In the genomic region with DNA sequence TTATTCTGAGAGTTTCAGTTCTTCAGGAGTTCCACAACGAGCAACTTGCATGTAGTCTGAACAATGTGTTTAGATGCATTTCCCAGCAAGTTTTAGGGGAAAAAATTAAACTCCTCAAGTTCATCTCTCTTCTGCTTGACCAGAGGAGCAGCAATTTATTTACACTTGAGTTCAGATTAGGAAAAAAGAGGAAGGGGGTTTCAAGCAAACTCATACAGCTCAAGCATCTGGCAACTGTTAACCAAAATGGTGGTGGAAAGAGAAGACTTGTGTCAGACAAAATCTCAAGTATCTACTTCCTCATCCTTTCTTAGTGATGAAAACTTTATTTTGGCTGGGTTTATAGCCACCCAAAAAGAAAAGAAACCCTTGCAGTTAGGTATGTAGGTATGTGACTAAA, we compare ENCODE assay signal across 1 cellular context.
TF ChIP-seq lines count a peak whose summit lies in the region.

No MANE protein-coding gene starts in this region.

TF ChIP-seq in GM23338, 12 proteins besides CTCF, POLR2A, EP300 and RAD21 (continued from another document):
- TF ChIP-seq, protein P1, sequence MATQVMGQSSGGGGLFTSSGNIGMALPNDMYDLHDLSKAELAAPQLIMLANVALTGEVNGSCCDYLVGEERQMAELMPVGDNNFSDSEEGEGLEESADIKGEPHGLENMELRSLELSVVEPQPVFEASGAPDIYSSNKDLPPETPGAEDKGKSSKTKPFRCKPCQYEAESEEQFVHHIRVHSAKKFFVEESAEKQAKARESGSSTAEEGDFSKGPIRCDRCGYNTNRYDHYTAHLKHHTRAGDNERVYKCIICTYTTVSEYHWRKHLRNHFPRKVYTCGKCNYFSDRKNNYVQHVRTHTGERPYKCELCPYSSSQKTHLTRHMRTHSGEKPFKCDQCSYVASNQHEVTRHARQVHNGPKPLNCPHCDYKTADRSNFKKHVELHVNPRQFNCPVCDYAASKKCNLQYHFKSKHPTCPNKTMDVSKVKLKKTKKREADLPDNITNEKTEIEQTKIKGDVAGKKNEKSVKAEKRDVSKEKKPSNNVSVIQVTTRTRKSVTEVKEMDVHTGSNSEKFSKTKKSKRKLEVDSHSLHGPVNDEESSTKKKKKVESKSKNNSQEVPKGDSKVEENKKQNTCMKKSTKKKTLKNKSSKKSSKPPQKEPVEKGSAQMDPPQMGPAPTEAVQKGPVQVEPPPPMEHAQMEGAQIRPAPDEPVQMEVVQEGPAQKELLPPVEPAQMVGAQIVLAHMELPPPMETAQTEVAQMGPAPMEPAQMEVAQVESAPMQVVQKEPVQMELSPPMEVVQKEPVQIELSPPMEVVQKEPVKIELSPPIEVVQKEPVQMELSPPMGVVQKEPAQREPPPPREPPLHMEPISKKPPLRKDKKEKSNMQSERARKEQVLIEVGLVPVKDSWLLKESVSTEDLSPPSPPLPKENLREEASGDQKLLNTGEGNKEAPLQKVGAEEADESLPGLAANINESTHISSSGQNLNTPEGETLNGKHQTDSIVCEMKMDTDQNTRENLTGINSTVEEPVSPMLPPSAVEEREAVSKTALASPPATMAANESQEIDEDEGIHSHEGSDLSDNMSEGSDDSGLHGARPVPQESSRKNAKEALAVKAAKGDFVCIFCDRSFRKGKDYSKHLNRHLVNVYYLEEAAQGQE (IDR thresholded peaks at IDR 0.05; ENCODE audit: unreplicated experiment), result no peak
- TF ChIP-seq JUNB (IDR thresholded peaks at IDR 0.05; ENCODE audit: unreplicated experiment), result no peak
- TF ChIP-seq STAT1 (IDR thresholded peaks at IDR 0.05; ENCODE audit: unreplicated experiment), result no peak
- TF ChIP-seq, protein P2, sequence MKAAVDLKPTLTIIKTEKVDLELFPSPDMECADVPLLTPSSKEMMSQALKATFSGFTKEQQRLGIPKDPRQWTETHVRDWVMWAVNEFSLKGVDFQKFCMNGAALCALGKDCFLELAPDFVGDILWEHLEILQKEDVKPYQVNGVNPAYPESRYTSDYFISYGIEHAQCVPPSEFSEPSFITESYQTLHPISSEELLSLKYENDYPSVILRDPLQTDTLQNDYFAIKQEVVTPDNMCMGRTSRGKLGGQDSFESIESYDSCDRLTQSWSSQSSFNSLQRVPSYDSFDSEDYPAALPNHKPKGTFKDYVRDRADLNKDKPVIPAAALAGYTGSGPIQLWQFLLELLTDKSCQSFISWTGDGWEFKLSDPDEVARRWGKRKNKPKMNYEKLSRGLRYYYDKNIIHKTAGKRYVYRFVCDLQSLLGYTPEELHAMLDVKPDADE (IDR thresholded peaks at IDR 0.05), result no peak
- TF ChIP-seq EZH2phosphoT487 (IDR thresholded peaks at IDR 0.05; ENCODE audit: unreplicated experiment), result no peak
- TF ChIP-seq ZNF331 (CRISPR knock-in tag; IDR thresholded peaks at IDR 0.05; ENCODE audit: low read depth), result no peak
- TF ChIP-seq CREB1 (CRISPR knock-in tag; IDR thresholded peaks at IDR 0.05; ENCODE audit: low read depth), result no peak
- no peak for TF ChIP-seq POLR2AphosphoS5 (IDR thresholded peaks at IDR 0.05; ENCODE audit: low read depth)
